2 cellular contexts compared by ENCODE assay signal in the genomic region with DNA sequence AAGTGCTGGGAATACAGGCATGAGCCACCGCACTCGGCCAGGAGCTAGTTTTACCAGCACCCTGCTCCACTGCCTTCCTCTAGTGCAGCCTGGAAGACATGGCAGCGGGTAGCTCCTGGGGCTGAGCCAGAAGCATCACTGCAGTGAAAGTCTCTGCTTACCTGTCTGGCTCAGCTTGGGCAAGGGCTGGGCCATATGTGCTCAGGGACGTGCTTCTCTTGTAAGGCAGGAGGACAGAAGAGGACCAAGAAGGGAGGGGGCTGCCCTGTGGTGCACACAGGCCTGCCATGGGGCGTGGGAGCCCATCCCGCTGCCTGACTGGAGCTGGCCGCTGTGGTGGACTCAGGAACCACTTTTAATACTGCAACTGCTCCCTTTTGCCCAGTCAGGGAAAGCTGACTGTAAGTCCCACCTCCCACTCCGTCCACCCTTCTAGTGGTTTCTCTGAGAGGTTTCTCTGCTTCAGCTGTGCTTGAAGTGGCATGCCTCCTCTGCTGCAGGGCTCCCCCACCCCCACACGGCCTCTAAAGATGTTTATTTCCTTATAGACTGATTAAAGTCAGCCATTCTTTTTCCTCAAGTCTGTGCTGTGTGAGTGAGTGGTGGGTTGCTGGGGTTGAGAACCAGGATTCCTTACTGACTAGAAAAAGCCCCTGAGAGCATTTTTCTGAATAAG.
TF ChIP-seq lines count a peak whose summit lies in the region.

No MANE protein-coding gene starts in this region.

TF ChIP-seq in HCT116, 20 proteins besides CTCF, POLR2A, EP300 and RAD21:
- no peak for TF ChIP-seq JUND (IDR thresholded peaks at IDR 0.05)
- TF ChIP-seq EZH2phosphoT487 (IDR thresholded peaks at IDR 0.05; ENCODE audit: borderline replicate concordance): no peak
- no peak for TF ChIP-seq TCF7L2 (IDR thresholded peaks at IDR 0.05; ENCODE audit: borderline replicate concordance, extremely low read depth, insufficient read depth, insufficient read length)
- TF ChIP-seq POLR2AphosphoS5 (IDR thresholded peaks at IDR 0.05; ENCODE audit: low read depth, low read length): no peak
- TF ChIP-seq YY1 (IDR thresholded peaks at IDR 0.05; ENCODE audit: extremely low read depth, insufficient replicate concordance, low read depth, low read length): no peak
- no peak for TF ChIP-seq ELF1 (IDR thresholded peaks at IDR 0.05; ENCODE audit: borderline replicate concordance, low read depth)
- no peak for TF ChIP-seq SIN3A (IDR thresholded peaks at IDR 0.05; ENCODE audit: low read depth)
- no peak for TF ChIP-seq SRF (IDR thresholded peaks at IDR 0.05; ENCODE audit: low read depth)

TF ChIP-seq in SK-N-SH treated with all-trans-retinoic acid at 6 μM for 48 hours, 23 proteins besides CTCF, POLR2A, EP300 and RAD21:
- no peak for TF ChIP-seq ZFP3 (CRISPR knock-in tag; IDR thresholded peaks at IDR 0.05)
- no peak for TF ChIP-seq TOX (CRISPR knock-in tag; IDR thresholded peaks at IDR 0.05; ENCODE audit: borderline replicate concordance)
- TF ChIP-seq, protein P1, sequence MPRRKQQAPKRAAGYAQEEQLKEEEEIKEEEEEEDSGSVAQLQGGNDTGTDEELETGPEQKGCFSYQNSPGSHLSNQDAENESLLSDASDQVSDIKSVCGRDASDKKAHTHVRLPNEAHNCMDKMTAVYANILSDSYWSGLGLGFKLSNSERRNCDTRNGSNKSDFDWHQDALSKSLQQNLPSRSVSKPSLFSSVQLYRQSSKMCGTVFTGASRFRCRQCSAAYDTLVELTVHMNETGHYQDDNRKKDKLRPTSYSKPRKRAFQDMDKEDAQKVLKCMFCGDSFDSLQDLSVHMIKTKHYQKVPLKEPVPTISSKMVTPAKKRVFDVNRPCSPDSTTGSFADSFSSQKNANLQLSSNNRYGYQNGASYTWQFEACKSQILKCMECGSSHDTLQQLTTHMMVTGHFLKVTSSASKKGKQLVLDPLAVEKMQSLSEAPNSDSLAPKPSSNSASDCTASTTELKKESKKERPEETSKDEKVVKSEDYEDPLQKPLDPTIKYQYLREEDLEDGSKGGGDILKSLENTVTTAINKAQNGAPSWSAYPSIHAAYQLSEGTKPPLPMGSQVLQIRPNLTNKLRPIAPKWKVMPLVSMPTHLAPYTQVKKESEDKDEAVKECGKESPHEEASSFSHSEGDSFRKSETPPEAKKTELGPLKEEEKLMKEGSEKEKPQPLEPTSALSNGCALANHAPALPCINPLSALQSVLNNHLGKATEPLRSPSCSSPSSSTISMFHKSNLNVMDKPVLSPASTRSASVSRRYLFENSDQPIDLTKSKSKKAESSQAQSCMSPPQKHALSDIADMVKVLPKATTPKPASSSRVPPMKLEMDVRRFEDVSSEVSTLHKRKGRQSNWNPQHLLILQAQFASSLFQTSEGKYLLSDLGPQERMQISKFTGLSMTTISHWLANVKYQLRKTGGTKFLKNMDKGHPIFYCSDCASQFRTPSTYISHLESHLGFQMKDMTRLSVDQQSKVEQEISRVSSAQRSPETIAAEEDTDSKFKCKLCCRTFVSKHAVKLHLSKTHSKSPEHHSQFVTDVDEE (CRISPR knock-in tag; IDR thresholded peaks at IDR 0.05): no peak
- TF ChIP-seq OSR1 (CRISPR knock-in tag; IDR thresholded peaks at IDR 0.05): no peak
